8 cellular contexts compared by ENCODE assay signal in the genomic region with DNA sequence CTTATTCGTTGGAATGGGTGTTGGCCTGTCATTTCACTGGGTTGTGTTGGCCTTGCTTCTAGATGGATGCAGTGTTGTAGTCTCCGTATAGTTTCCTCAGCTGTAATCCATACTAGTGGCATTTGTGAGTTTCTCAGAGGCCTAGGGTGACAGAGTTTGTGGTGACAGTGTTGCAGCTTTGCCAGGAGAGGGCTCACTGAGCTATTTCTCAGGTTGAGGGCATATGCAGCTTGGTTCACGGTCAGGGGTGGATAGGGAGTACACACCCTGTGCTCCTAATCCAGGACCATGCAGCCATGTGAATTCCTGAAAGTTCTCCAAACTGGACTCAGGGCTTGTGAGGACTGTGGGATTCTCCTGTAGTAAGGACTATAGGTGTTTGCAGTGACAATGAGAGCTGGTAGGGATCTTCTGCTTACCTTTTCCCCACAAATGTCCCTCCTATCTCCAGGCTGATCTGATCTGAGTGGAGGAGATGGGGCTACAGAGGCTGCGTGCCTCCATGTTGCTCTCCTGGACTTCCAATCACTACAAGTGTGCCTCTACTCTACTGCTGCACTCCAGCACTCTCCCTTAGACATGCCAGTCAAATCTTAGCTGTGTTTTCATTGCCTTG.
A peak's percentile ranks its signal among the peaks of the same experiment; 100 is the strongest.
DNase-seq lines count a peak whose midpoint lies in the region; ATAC-seq, FAIRE-seq and TF ChIP-seq lines count a peak whose summit lies in the region.

No MANE protein-coding gene starts in this region.

- H3K9ac ChIP-seq in NT2/D1 (ENCODE audit: insufficient read length, low read depth), result no peak overlapping the region

- no peak overlapping the region for H3K4me3 ChIP-seq in NT2/D1 (ENCODE audit: insufficient read length, low read depth)

- DNase-seq in AG08395 (ENCODE audit: low spot score), result peak; percentile 46
- peak; percentile 7 for DNase-seq in GM12892 (ENCODE audit: insufficient read length)
- peak; percentile 58 for DNase-seq in NT2/D1 (ENCODE audit: low read depth, low spot score)
- DNase-seq in erythroblast (lab: John Stamatoyannopoulos, UW), result peak; percentile 5 to 26
- DNase-seq in stimulated activated naive CD8-positive, alpha-beta T cell treated with anti-CD3 and anti-CD28 coated beads, Interleukin-15, Interleukin-2, amounts not matched to agents 100 U/mL and 50 U/mL, for 24 hours, result peak; percentile 5
- DNase-seq in activated effector memory CD4-positive, alpha-beta T cell treated with Interleukin-2 at 50 U/mL for 16 hours, result no peak
- DNase-seq in NK-92 (lab: John Stamatoyannopoulos, UW; ENCODE audit: unreplicated experiment), result no peak

- no peaks in the 10 kb centered on the region for H3K27me3 ChIP-seq in NT2/D1 (ENCODE audit: insufficient read depth, insufficient read length)

- TF ChIP-seq POLR2A in GM12892 (IDR thresholded peaks at IDR 0.05; ENCODE audit: low read depth, low read length) (no peak), erythroblast (IDR thresholded peaks at IDR 0.05; ENCODE audit: low read length) (no peak)

- H3K9me3 ChIP-seq in NT2/D1 (ENCODE audit: insufficient read depth, low read length), result no peaks in the 10 kb centered on the region

- H3K4me1 ChIP-seq in NT2/D1 (ENCODE audit: insufficient read depth, insufficient read length), result no peaks in the 10 kb centered on the region

- ATAC-seq in HG03280 (IDR thresholded peaks at IDR 0.05; ENCODE audit: unreplicated experiment), result peak; percentile 72
- peak; percentile 40 for ATAC-seq in stimulated activated naive CD8-positive, alpha-beta T cell treated with anti-CD3 and anti-CD28 coated beads, Interleukin-15, Interleukin-2, amounts not matched to agents 100 U/mL and 50 U/mL, for 24 hours

- FAIRE-seq in GM12892 (lab: Jason Lieb, UNC), result peak; percentile 91

- no peaks in the 10 kb centered on the region for H3K36me3 ChIP-seq in NT2/D1 (ENCODE audit: insufficient read depth, insufficient read length, low read length)

Comparison
In these comparisons a context has a peak if more than half of its experiments do, and no peak if none do; other contexts are left out.
1. DNase-seq: peak in AG08395 (single experiment), GM12892 (single experiment), NT2/D1 (single experiment), erythroblast (2 of 2) and stimulated activated naive CD8-positive, alpha-beta T cell treated with anti-CD3 and anti-CD28 coated beads, Interleukin-15, Interleukin-2, amounts not matched to agents 100 U/mL and 50 U/mL, for 24 hours (single experiment); none in activated effector memory CD4-positive, alpha-beta T cell treated with Interleukin-2 at 50 U/mL for 16 hours (single experiment) and NK-92 (single experiment).